In genomic region chr22:46576556-46577351, GRCh38 we compare ENCODE assay signal across 8 cellular contexts. TPM values are rescaled to one million over a fixed set of nuclear protein-coding genes. Genes with fewer than 3 reads are reported as not detected.
DNase-seq lines count a peak whose midpoint lies in the region; ATAC-seq, FAIRE-seq and TF ChIP-seq lines count a peak whose summit lies in the region.

No MANE protein-coding gene starts in this region.

- no peak overlapping the region for H3K27ac Mint-ChIP-seq in activated T-helper 17 cell treated with anti-CD3 and anti-CD28 coated beads, Interleukin-2, amount 50 U/mL, for 72 hours

- H3K27me3 Mint-ChIP-seq in activated T-helper 17 cell treated with anti-CD3 and anti-CD28 coated beads, Interleukin-2, amount 50 U/mL, for 72 hours, result no peaks in the 10 kb centered on the region

- H3K4me3 Mint-ChIP-seq in activated T-helper 17 cell treated with anti-CD3 and anti-CD28 coated beads, Interleukin-2, amount 50 U/mL, for 72 hours, result peak overlapping the region; percentile 67

- CTCF ChIA-PET in BJ (lab: Yijun Ruan, JAX), result no interaction called here

- H2AFZ ChIP-seq in OCI-LY1 (ENCODE audit: low read length), result no peak overlapping the region

- H3K4me1 ChIP-seq in OCI-LY1 (ENCODE audit: insufficient read depth, low read length, severe bottlenecking), result peaks cover 17% of the 10 kb centered on the region

- H3K79me2 ChIP-seq in OCI-LY1 (ENCODE audit: insufficient read depth, low read length), result no peaks in the 10 kb centered on the region

- no peaks in the 10 kb centered on the region for H3K36me3 Mint-ChIP-seq in activated T-helper 17 cell treated with anti-CD3 and anti-CD28 coated beads, Interleukin-2, amount 50 U/mL, for 72 hours (ENCODE audit: low read depth)

- DNase-seq in BJ (ENCODE audit: low read depth) (no peak), fibroblast of the aortic adventitia (ENCODE audit: low read depth) (peak; percentile 26), omental fat pad (ENCODE audit: low spot score) (no peak), urothelium cell line (ENCODE audit: low spot score) (peak; percentile 93)

- POLR2A ChIA-PET in BJ (lab: Charles Lee), result no interaction called here

- H3K9me3 ChIP-seq in OCI-LY1 (ENCODE audit: low read length), result peaks cover 7% of the 10 kb centered on the region

- no peaks in the 10 kb centered on the region for H3F3A ChIP-seq in OCI-LY1 (ENCODE audit: insufficient read depth, low read length)

- H3K9me3 Mint-ChIP-seq in activated T-helper 17 cell treated with anti-CD3 and anti-CD28 coated beads, Interleukin-2, amount 50 U/mL, for 72 hours, result peaks cover 4% of the 10 kb centered on the region

- H3K4me1 Mint-ChIP-seq in activated T-helper 17 cell treated with anti-CD3 and anti-CD28 coated beads, Interleukin-2, amount 50 U/mL, for 72 hours, result peaks cover 11% of the 10 kb centered on the region

- H3K27me3 ChIP-seq in BJ (ENCODE audit: control insufficient read depth, insufficient read depth, low read length) (no peaks in the 10 kb centered on the region), OCI-LY1 (ENCODE audit: insufficient read depth, low read length) (peaks cover 11% of the 10 kb centered on the region)

- peak; percentile 50 for ATAC-seq in GM19463 (IDR thresholded peaks at IDR 0.05; ENCODE audit: unreplicated experiment)
- ATAC-seq in activated T-helper 17 cell treated with anti-CD3 and anti-CD28 coated beads, Interleukin-2, amount 50 U/mL, for 72 hours (replicated peaks), result peak; percentile 77
- ATAC-seq in omental fat pad (ENCODE audit: low FRiP score), result peak; percentile 46
- no peak for ATAC-seq in GM21723 (IDR thresholded peaks at IDR 0.05; ENCODE audit: unreplicated experiment)

- no peak overlapping the region for H3K27ac ChIP-seq in OCI-LY1 (ENCODE audit: low read depth, low read length, poor library complexity, severe bottlenecking)

- TF ChIP-seq CTCF in BJ (IDR thresholded peaks at IDR 0.05; ENCODE audit: insufficient read depth, low read depth, low read length) (no peak), OCI-LY1 (IDR thresholded peaks at IDR 0.05; ENCODE audit: low read length) (no peak), fibroblast of the aortic adventitia (IDR thresholded peaks at IDR 0.05; ENCODE audit: insufficient read depth, low read length) (no peak), omental fat pad (IDR thresholded peaks at IDR 0.05) (no peak)

- H3K9ac ChIP-seq in OCI-LY1 (ENCODE audit: low read length), result peak overlapping the region; percentile 35; the same call in 1 of the 2 replicates

- peak overlapping the region; percentile 57 for H3K4me2 ChIP-seq in OCI-LY1 (ENCODE audit: low read length)

- H3K4me3 ChIP-seq in BJ (ENCODE audit: low read depth, low read length), result peak overlapping the region; percentile 78
- H3K4me3 ChIP-seq in OCI-LY1 (ENCODE audit: low read depth, low read length, poor library complexity, severe bottlenecking), result peak overlapping the region; percentile 59
- H3K4me3 ChIP-seq in fibroblast of the aortic adventitia (ENCODE audit: low read depth, low read length), result peak overlapping the region; percentile 81

- FAIRE-seq in urothelium cell line (lab: Jason Lieb, UNC), result peak; percentile 82

- H4K20me1 ChIP-seq in OCI-LY1 (ENCODE audit: insufficient read depth, low read length), result no peaks in the 10 kb centered on the region

- H3K36me3 ChIP-seq in BJ (ENCODE audit: control insufficient read depth, insufficient read depth, low read length) (no peaks in the 10 kb centered on the region; the same call in 1 of the 2 replicates), OCI-LY1 (ENCODE audit: insufficient read depth, low read length) (no peaks in the 10 kb centered on the region; the same call in 1 of the 2 replicates)

- no peaks in the 10 kb centered on the region for H3K9me2 ChIP-seq in OCI-LY1 (ENCODE audit: low read depth, low read length)

RNA-seq across cellular contexts. Expression of gene CELSR1, which starts 39.3 kb away (rescaled TPM):
- polyA plus RNA-seq in BJ (2011; rRNA removed), result 0.65 and 1.0 TPM in 2 replicates
- 1.4 and 2.4 TPM in 2 replicates for polyA minus RNA-seq in BJ (2011; rRNA and poly(A)+ RNA removed)
- total RNA-seq in activated T-helper 17 cell treated with anti-CD3 and anti-CD28 coated beads, Interleukin-2, amount 50 U/mL, for 72 hours, result under 1 TPM; 0.32 to 0.48 TPM
- total RNA-seq in fibroblast of the aortic adventitia (ENCODE audit: low replicate concordance), result 1.1 and 4.3 TPM in 2 replicates
- total RNA-seq in omental fat pad, result 1 to 10 TPM; 1.3 to 5.9 (median 2.7) TPM

RNA-seq across cellular contexts. Expression of gene GRAMD4, which starts 43.4 kb away (rescaled TPM):
- polyA plus RNA-seq in BJ (2011; rRNA removed), result 5.8 and 10.3 TPM in 2 replicates
- 5.7 and 7.0 TPM in 2 replicates for polyA minus RNA-seq in BJ (2011; rRNA and poly(A)+ RNA removed)
- total RNA-seq in activated T-helper 17 cell treated with anti-CD3 and anti-CD28 coated beads, Interleukin-2, amount 50 U/mL, for 72 hours, result 10 to 100 TPM; 23.6 to 51.0 TPM
- total RNA-seq in fibroblast of the aortic adventitia (ENCODE audit: low replicate concordance), result 11.7 and 25.1 TPM in 2 replicates
- total RNA-seq in omental fat pad, result 10 to 100 TPM; 19.1 to 25.4 (median 19.5) TPM

Comparison
In these comparisons a context has a peak if more than half of its experiments do, and no peak if none do; other contexts are left out.
1. DNase-seq: peak in fibroblast of the aortic adventitia (single experiment) and urothelium cell line (single experiment); none in BJ (single experiment) and omental fat pad (single experiment).
2. Peak in every context shown above with its lines, with median percentiles within 50 percentile points of each other: H3K4me3 ChIP-seq.